ENCODE assay signal across 19 cellular contexts in genomic region chr17:75561927-75562603, GRCh38. TPM values are rescaled to one million over a fixed set of nuclear protein-coding genes. Genes with fewer than 3 reads are reported as not detected.
DNase-seq lines count a peak whose midpoint lies in the region; ATAC-seq and TF ChIP-seq lines count a peak whose summit lies in the region.
"Had no signal": no experiment of that assay in that cellular context is flagged by ENCODE, and none has a peak within 500 bp of the region (broad histone marks: within the 10 kb centered on the region; RNA-seq: fewer than 3 reads in every experiment).

No MANE protein-coding gene starts in this region.

- H3K27ac Mint-ChIP-seq in HFFc6 = no peak overlapping the region
- H3K27ac Mint-ChIP-seq: activated CD8-positive, alpha-beta T cell treated with anti-CD3 and anti-CD28 coated beads for 36 hours; effector memory CD8-positive, alpha-beta T cell; nephron progenitor cell; type B pancreatic cell had no signal

- no peak overlapping the region for H3K4me3 ChIP-seq in astrocyte of the cerebellum (ENCODE audit: low read depth, low read length)
- H3K4me3 ChIP-seq: GM12878 had no signal

- peaks cover 12% of the 10 kb centered on the region for H3K4me1 Mint-ChIP-seq in HFFc6 (ENCODE audit: low read depth)
- H3K4me1 Mint-ChIP-seq: CD8-positive, alpha-beta memory T cell; central memory CD8-positive, alpha-beta T cell had no signal

- no peaks in the 10 kb centered on the region for H3K9me3 Mint-ChIP-seq in HFFc6
- H3K9me3 Mint-ChIP-seq: activated CD8-positive, alpha-beta T cell treated with anti-CD3 and anti-CD28 coated beads for 36 hours; CD8-positive, alpha-beta memory T cell; central memory CD8-positive, alpha-beta T cell; effector memory CD8-positive, alpha-beta T cell; nephron progenitor cell; type B pancreatic cell had no signal

- no peaks in the 10 kb centered on the region for H3K36me3 Mint-ChIP-seq in HFFc6 (ENCODE audit: low read depth)

- TF ChIP-seq CTCF in HFFc6 (IDR thresholded peaks at IDR 0.05) = no peak
- TF ChIP-seq CTCF in astrocyte of the cerebellum (IDR thresholded peaks at IDR 0.05; ENCODE audit: low read depth, low read length, missing control alignments) = no peak

- DNase-seq in DMS 273 (lab: John Stamatoyannopoulos, UW; ENCODE audit: unreplicated experiment) = peak; percentile 26
- DNase-seq in DMS 273 treated with DMSO at 0.1 percent for 48 hours (lab: John Stamatoyannopoulos, UW) = no peak
- DNase-seq in HFFc6 = peak; percentile 13
- DNase-seq in astrocyte of the cerebellum (ENCODE audit: low read depth) = peak; percentile 22
- DNase-seq in renal cortical epithelial cell (ENCODE audit: low read depth) = peak; percentile 45
- no peak for DNase-seq in hypothalamus (lab: John Stamatoyannopoulos, UW)
- no peak for DNase-seq in NCI-H510A (lab: John Stamatoyannopoulos, UW)
- DNase-seq: activated CD8-positive, alpha-beta T cell treated with anti-CD3 and anti-CD28 coated beads for 36 hours; CD8-positive, alpha-beta memory T cell; effector memory CD8-positive, alpha-beta T cell; KBM-7; NCI-H1092 treated with DMSO at 0.1 percent for 48 hours; nephron progenitor cell; stimulated activated naive CD4-positive, alpha-beta T cell treated with Interleukin-2 at 50 U/mL for 16 hours; T-helper 1 cell had no signal

- no peak overlapping the region for H3K4me3 Mint-ChIP-seq in HFFc6
- H3K4me3 Mint-ChIP-seq: activated CD8-positive, alpha-beta T cell treated with anti-CD3 and anti-CD28 coated beads for 36 hours; CD8-positive, alpha-beta memory T cell; central memory CD8-positive, alpha-beta T cell; effector memory CD8-positive, alpha-beta T cell; nephron progenitor cell; type B pancreatic cell had no signal

- in situ Hi-C loops in astrocyte of the cerebellum (cut with HindIII; ENCODE audit: low sequenced_read_pairs) = no loop called here

- no peak for ATAC-seq in HG02981 (IDR thresholded peaks at IDR 0.05; ENCODE audit: unreplicated experiment)
- ATAC-seq: activated CD8-positive, alpha-beta T cell treated with anti-CD3 and anti-CD28 coated beads for 36 hours; effector memory CD8-positive, alpha-beta T cell; GM12878 had no signal

- peaks cover 16% of the 10 kb centered on the region for H3K27me3 Mint-ChIP-seq in HFFc6 (ENCODE audit: insufficient read depth)
- H3K27me3 Mint-ChIP-seq: activated CD8-positive, alpha-beta T cell treated with anti-CD3 and anti-CD28 coated beads for 36 hours; CD8-positive, alpha-beta memory T cell; central memory CD8-positive, alpha-beta T cell; effector memory CD8-positive, alpha-beta T cell; type B pancreatic cell had no signal

RNA-seq across cellular contexts. Expression of gene MYO15B, which starts 25.5 kb away (rescaled TPM):
- under 1 TPM in 4 of 6 experiments, not detected in 2; 0.25 to 0.74 (median 0.41) TPM for total RNA-seq in HFFc6 (2021; fragmentation: NEBNext Ultra II Directional; extraction: Animal tissue kit (Norgen Biotek cat#: 25700))
- total RNA-seq in renal cortical epithelial cell = 1.0 and 3.8 TPM in 2 replicates

RNA-seq across cellular contexts. Expression of gene LLGL2, which starts 36.6 kb away (rescaled TPM):
- under 1 TPM; 0.14 to 0.55 (median 0.46) TPM for total RNA-seq in HFFc6 (2021; fragmentation: NEBNext Ultra II Directional; extraction: Animal tissue kit (Norgen Biotek cat#: 25700))
- total RNA-seq in renal cortical epithelial cell = 52.5 and 68.9 TPM in 2 replicates

RNA-seq across cellular contexts. Expression of gene TSEN54, which starts 45.7 kb away (rescaled TPM):
- 10 to 100 TPM in 2 of 6 experiments, 1 to 10 TPM in 4; 8.7 to 11.1 (median 9.4) TPM for total RNA-seq in HFFc6 (2021; fragmentation: NEBNext Ultra II Directional; extraction: Animal tissue kit (Norgen Biotek cat#: 25700))
- total RNA-seq in renal cortical epithelial cell = 11.1 and 14.5 TPM in 2 replicates

RNA-seq across cellular contexts. Expression of gene CASKIN2, which starts 46.7 kb away (rescaled TPM):
- 10 to 100 TPM; 17.5 to 25.3 (median 21.5) TPM for total RNA-seq in HFFc6 (2021; fragmentation: NEBNext Ultra II Directional; extraction: Animal tissue kit (Norgen Biotek cat#: 25700))
- 4.3 and 26.2 TPM in 2 replicates for total RNA-seq in renal cortical epithelial cell

Comparison
In these comparisons a context has a peak if more than half of its experiments do, and no peak if none do; other contexts are left out.
1. DNase-seq: peak in DMS 273 (single experiment), HFFc6 (single experiment), astrocyte of the cerebellum (single experiment) and renal cortical epithelial cell (single experiment); none in DMS 273 treated with DMSO at 0.1 percent for 48 hours (single experiment), hypothalamus (0 of 51) and NCI-H510A (single experiment).
2. RNA of gene LLGL2, which starts 36.6 kb away (total RNA-seq): 52.5 to 68.9 TPM in renal cortical epithelial cell; 0.14 to 0.55 TPM in HFFc6; every median in the first group is over 10 times any median in the second.